ENCODE assay signal across 8 cellular contexts in genomic region chr17:4986403-4986802, GRCh38. TPM values are rescaled to one million over a fixed set of nuclear protein-coding genes. Genes with fewer than 3 reads are reported as not detected.
DNase-seq lines count a peak whose midpoint lies in the region; ATAC-seq, FAIRE-seq and TF ChIP-seq lines count a peak whose summit lies in the region.

No MANE protein-coding gene starts in this region.

- DNase-seq in activated CD4-positive, alpha-beta T cell treated with anti-CD3 and anti-CD28 coated beads, Interleukin-2, amount 10 ng/mL, durations not matched to agents 7 days and 5 days = no peak
- DNase-seq in activated CD4-positive, alpha-beta T cell treated with anti-CD3 and anti-CD28 coated beads for 1 hour = no peak
- DNase-seq in activated naive CD8-positive, alpha-beta T cell treated with anti-CD3 and anti-CD28 coated beads, Interleukin-2, amount 50 U/mL, for 24 hours = no peak
- DNase-seq in kidney (peak; percentile 62), thoracic aorta (ENCODE audit: low spot score) (no peak), cerebellar nuclear complex (lab: John Stamatoyannopoulos, UW) (no peak), NOMO-1 (lab: John Stamatoyannopoulos, UW; ENCODE audit: unreplicated experiment in 2 of 2) (no peak)

- H3K4me3 Mint-ChIP-seq in activated CD4-positive, alpha-beta T cell treated with anti-CD3 and anti-CD28 coated beads, Interleukin-2, amount 10 ng/mL, durations not matched to agents 7 days and 5 days = peak overlapping the region; percentile 90
- peak overlapping the region; percentile 90 for H3K4me3 Mint-ChIP-seq in activated naive CD8-positive, alpha-beta T cell treated with anti-CD3 and anti-CD28 coated beads, Interleukin-2, amount 50 U/mL, for 24 hours

- H3K4me3 ChIP-seq in kidney (ENCODE audit: low read length in 2 of 2) = peak overlapping the region; percentile 73 to 74
- peak overlapping the region; percentile 82 for H3K4me3 ChIP-seq in thoracic aorta

- POLR2A ChIA-PET in activated CD4-positive, alpha-beta T cell treated with anti-CD3 and anti-CD28 coated beads, Interleukin-2, amount 10 ng/mL, durations not matched to agents 7 days and 5 days (lab: Charles Lee) = no interaction called here

- TF ChIP-seq CTCF in kidney (IDR thresholded peaks at IDR 0.05; ENCODE audit: borderline replicate concordance, extremely low read depth, insufficient read depth) (no peak), thoracic aorta (IDR thresholded peaks at IDR 0.05) (no peak)

- CTCF ChIA-PET in activated CD4-positive, alpha-beta T cell treated with anti-CD3 and anti-CD28 coated beads, Interleukin-2, amount 10 ng/mL, durations not matched to agents 7 days and 5 days (lab: Charles Lee) = interaction anchor here (0.9 to 2.1 kb wide), 6 partner anchors 17 to 75 kb away, joined by 3 to 9 read pairs (median 5); partner anchors contain the start of genes RNF167, SLC25A11 and SPAG7

- H3K36me3 ChIP-seq in kidney (ENCODE audit: control insufficient read depth in 1 of 2, insufficient read depth in 2 of 2, low read length in 2 of 2) (peaks cover 10 to 11% of the 10 kb centered on the region in 2 donors), thoracic aorta (peaks cover 8% of the 10 kb centered on the region)

- peak overlapping the region; percentile 95 for H3K27ac Mint-ChIP-seq in activated CD4-positive, alpha-beta T cell treated with anti-CD3 and anti-CD28 coated beads, Interleukin-2, amount 10 ng/mL, durations not matched to agents 7 days and 5 days
- H3K27ac Mint-ChIP-seq in activated naive CD8-positive, alpha-beta T cell treated with anti-CD3 and anti-CD28 coated beads, Interleukin-2, amount 50 U/mL, for 24 hours = peak overlapping the region; percentile 88

- FAIRE-seq in kidney (lab: Jason Lieb, UNC) = no peak

- H3K9ac ChIP-seq in kidney (ENCODE audit: low read length in 2 of 2) = peak overlapping the region; percentile 74 to 86

- peaks cover 50% of the 10 kb centered on the region for H3K4me1 Mint-ChIP-seq in activated CD4-positive, alpha-beta T cell treated with anti-CD3 and anti-CD28 coated beads, Interleukin-2, amount 10 ng/mL, durations not matched to agents 7 days and 5 days
- H3K4me1 Mint-ChIP-seq in activated naive CD8-positive, alpha-beta T cell treated with anti-CD3 and anti-CD28 coated beads, Interleukin-2, amount 50 U/mL, for 24 hours = peaks cover 36% of the 10 kb centered on the region

- no peak for ATAC-seq in activated naive CD8-positive, alpha-beta T cell treated with anti-CD3 and anti-CD28 coated beads, Interleukin-2, amount 50 U/mL, for 24 hours
- ATAC-seq in thoracic aorta (ENCODE audit: insufficient number of reproducible peaks, low FRiP score, low read depth) (peak; percentile 3), GM18873 (IDR thresholded peaks at IDR 0.05; ENCODE audit: low FRiP score, unreplicated experiment) (no peak)

- intact Hi-C loops in kidney (cut with DNase I) = no loop called here

- H3K27me3 Mint-ChIP-seq in activated CD4-positive, alpha-beta T cell treated with anti-CD3 and anti-CD28 coated beads, Interleukin-2, amount 10 ng/mL, durations not matched to agents 7 days and 5 days = no peaks in the 10 kb centered on the region
- H3K27me3 Mint-ChIP-seq in activated naive CD8-positive, alpha-beta T cell treated with anti-CD3 and anti-CD28 coated beads, Interleukin-2, amount 50 U/mL, for 24 hours = no peaks in the 10 kb centered on the region

- peak overlapping the region; percentile 94 to 96 for H3K27ac ChIP-seq in kidney (ENCODE audit: low read depth in 2 of 2, low read length in 2 of 2)
- peak overlapping the region; percentile 89 to 91 for H3K27ac ChIP-seq in thoracic aorta

- peaks cover 23% of the 10 kb centered on the region for H3K36me3 Mint-ChIP-seq in activated CD4-positive, alpha-beta T cell treated with anti-CD3 and anti-CD28 coated beads, Interleukin-2, amount 10 ng/mL, durations not matched to agents 7 days and 5 days (ENCODE audit: low read depth)
- peaks cover 16% of the 10 kb centered on the region for H3K36me3 Mint-ChIP-seq in activated naive CD8-positive, alpha-beta T cell treated with anti-CD3 and anti-CD28 coated beads, Interleukin-2, amount 50 U/mL, for 24 hours (ENCODE audit: low read depth)

- H3K9me3 ChIP-seq in kidney (ENCODE audit: control insufficient read depth in 1 of 2, low read length in 2 of 2) = no peaks in the 10 kb centered on the region
- no peaks in the 10 kb centered on the region for H3K9me3 ChIP-seq in thoracic aorta

- H3K4me1 ChIP-seq in kidney (ENCODE audit: control insufficient read depth in 1 of 2, insufficient read depth in 1 of 2, low read depth in 1 of 2, low read length in 2 of 2) = peaks cover 8 to 17% of the 10 kb centered on the region in 2 donors
- peaks cover 10 to 30% of the 10 kb centered on the region in 2 donors for H3K4me1 ChIP-seq in thoracic aorta (ENCODE audit: control insufficient read depth in 1 of 2, low read depth in 2 of 2)

- no peaks in the 10 kb centered on the region for H3K27me3 ChIP-seq in thoracic aorta (replicated peaks; ENCODE audit: insufficient read depth)

- no peaks in the 10 kb centered on the region for H3K9me3 Mint-ChIP-seq in activated CD4-positive, alpha-beta T cell treated with anti-CD3 and anti-CD28 coated beads, Interleukin-2, amount 10 ng/mL, durations not matched to agents 7 days and 5 days
- H3K9me3 Mint-ChIP-seq in activated naive CD8-positive, alpha-beta T cell treated with anti-CD3 and anti-CD28 coated beads, Interleukin-2, amount 50 U/mL, for 24 hours = no peaks in the 10 kb centered on the region

RNA-seq across cellular contexts. Expression of gene CAMTA2, which starts 1.1 kb away (rescaled TPM):
- total RNA-seq in activated CD4-positive, alpha-beta T cell treated with anti-CD3 and anti-CD28 coated beads, Interleukin-2, amount 10 ng/mL, durations not matched to agents 7 days and 5 days = 10 to 100 TPM; 58.2 to 62.7 TPM
- total RNA-seq in kidney (47.1 TPM), thoracic aorta (10 to 100 TPM; 31.3 to 34.0 TPM)
- polyA plus RNA-seq in kidney (ENCODE audit: insufficient read depth, low read depth, low replicate concordance) = 40.1 TPM

RNA-seq across cellular contexts. Expression of gene INCA1, which starts 10.9 kb away (rescaled TPM):
- total RNA-seq in activated CD4-positive, alpha-beta T cell treated with anti-CD3 and anti-CD28 coated beads, Interleukin-2, amount 10 ng/mL, durations not matched to agents 7 days and 5 days = under 1 TPM; 0.35 to 0.50 TPM
- total RNA-seq in kidney (1.5 TPM), thoracic aorta (1 to 10 TPM in 1 of 2 donors, not detected in 1; 1.2 TPM)
- 1.6 TPM for polyA plus RNA-seq in kidney (ENCODE audit: insufficient read depth, low read depth, low replicate concordance)

RNA-seq across cellular contexts. Expression of gene KIF1C, which starts 11.3 kb away (rescaled TPM):
- 10 to 100 TPM; 36.6 to 48.8 TPM for total RNA-seq in activated CD4-positive, alpha-beta T cell treated with anti-CD3 and anti-CD28 coated beads, Interleukin-2, amount 10 ng/mL, durations not matched to agents 7 days and 5 days
- 168 TPM for total RNA-seq in kidney
- polyA plus RNA-seq in kidney (ENCODE audit: insufficient read depth, low read depth, low replicate concordance) = 69.6 TPM
- total RNA-seq in thoracic aorta = 100 to 1,000 TPM; 113 to 152 TPM

RNA-seq across cellular contexts. Expression of gene SPAG7, which starts 18.8 kb away (rescaled TPM):
- 10 to 100 TPM; 47.7 to 53.6 TPM for total RNA-seq in activated CD4-positive, alpha-beta T cell treated with anti-CD3 and anti-CD28 coated beads, Interleukin-2, amount 10 ng/mL, durations not matched to agents 7 days and 5 days
- total RNA-seq in kidney (73.6 TPM), thoracic aorta (10 to 100 TPM; 32.3 to 43.1 TPM)
- 157 TPM for polyA plus RNA-seq in kidney (ENCODE audit: insufficient read depth, low read depth, low replicate concordance)

RNA-seq across cellular contexts. Expression of gene ENO3, which starts 35.5 kb away (rescaled TPM):
- total RNA-seq in activated CD4-positive, alpha-beta T cell treated with anti-CD3 and anti-CD28 coated beads, Interleukin-2, amount 10 ng/mL, durations not matched to agents 7 days and 5 days = 10 to 100 TPM; 44.9 to 54.8 TPM
- total RNA-seq in kidney (6.9 TPM), thoracic aorta (1 to 10 TPM; 2.5 to 2.7 TPM)
- 17.8 TPM for polyA plus RNA-seq in kidney (ENCODE audit: insufficient read depth, low read depth, low replicate concordance)
